Comparison of ENCODE assay signal across 8 cellular contexts in genomic region chr10:102917962-102918816, GRCh38. TPM values are rescaled to one million over a fixed set of nuclear protein-coding genes. Genes with fewer than 3 reads are reported as not detected.
DNase-seq lines count a peak whose midpoint lies in the region; FAIRE-seq and TF ChIP-seq lines count a peak whose summit lies in the region.

CNNM2 (plus strand) TSS chr10:102918294; CDS start chr10:102918481, 187 bp downstream.

- H3K4me1 Mint-ChIP-seq in activated naive CD4-positive, alpha-beta T cell treated with anti-CD3 and anti-CD28 coated beads for 36 hours (ENCODE audit: low read depth) = peaks cover 49% of the 10 kb centered on the region

- intact Hi-C loops in activated naive CD4-positive, alpha-beta T cell treated with anti-CD3 and anti-CD28 coated beads for 36 hours (cut with micrococcal nuclease) = loop anchor here (1.0 to 5.0 kb wide), 17 partner anchors 64 to 567 kb away; partner anchors contain the start of genes ACTR1A, ARL3, ATP5MK and BORCS7

- H3K36me3 ChIP-seq in SJSA1 (peaks cover 10% of the 10 kb centered on the region; the same call in 1 of the 2 replicates), neuron (ENCODE audit: insufficient read depth, low read length) (no peaks in the 10 kb centered on the region)

- no peaks in the 10 kb centered on the region for H3K9me3 Mint-ChIP-seq in activated naive CD4-positive, alpha-beta T cell treated with anti-CD3 and anti-CD28 coated beads for 36 hours

- H3K9me3 ChIP-seq in SJSA1 (replicated peaks) (no peaks in the 10 kb centered on the region), neuron (ENCODE audit: low read length) (no peaks in the 10 kb centered on the region)

- peak within 1 kb of the TSS; percentile 86 for H2AFZ ChIP-seq in neuron (ENCODE audit: low read depth, low read length)

- H3K4me1 ChIP-seq in SJSA1 (replicated peaks) = peaks cover 35% of the 10 kb centered on the region
- H3K4me1 ChIP-seq in neuron (ENCODE audit: insufficient read depth, low read length) = peaks cover 27% of the 10 kb centered on the region

- H3K4me3 ChIP-seq in HFF-Myc (replicated peaks; ENCODE audit: low read depth, low read length) = peak within 1 kb of the TSS; percentile 73
- peak within 1 kb of the TSS; percentile 79 for H3K4me3 ChIP-seq in SJSA1
- peak within 1 kb of the TSS; percentile 86 for H3K4me3 ChIP-seq in neuron (ENCODE audit: low read length)

- H3K4me3 Mint-ChIP-seq in activated naive CD4-positive, alpha-beta T cell treated with anti-CD3 and anti-CD28 coated beads for 36 hours = peak within 1 kb of the TSS; percentile 92

- peaks cover 5% of the 10 kb centered on the region for H3K27me3 Mint-ChIP-seq in activated naive CD4-positive, alpha-beta T cell treated with anti-CD3 and anti-CD28 coated beads for 36 hours (ENCODE audit: low read depth)

- H3K36me3 Mint-ChIP-seq in activated naive CD4-positive, alpha-beta T cell treated with anti-CD3 and anti-CD28 coated beads for 36 hours (ENCODE audit: low read depth) = peaks cover 1% of the 10 kb centered on the region

- CTCF ChIA-PET in activated naive CD4-positive, alpha-beta T cell treated with anti-CD3 and anti-CD28 coated beads for 36 hours (lab: Charles Lee) = interaction anchor here (0.6 to 4.7 kb wide), 23 partner anchors 10 to 692 kb away, joined by 3 to 98 read pairs (median 4); partner anchors contain the start of genes ELOVL3 and NT5C2

- peak; percentile 82 for FAIRE-seq in frontal cortex (lab: Jason Lieb, UNC)

- peak within 1 kb of the TSS; percentile 88 for H3K27ac Mint-ChIP-seq in activated naive CD4-positive, alpha-beta T cell treated with anti-CD3 and anti-CD28 coated beads for 36 hours

- TF ChIP-seq CTCF in HFF-Myc (IDR thresholded peaks at IDR 0.05; ENCODE audit: low read depth, low read length, missing control alignments) = no peak

- DNase-seq in GM04504 (ENCODE audit: low read depth) = peak; percentile 100
- peak; percentile 99 for DNase-seq in HFF-Myc (ENCODE audit: extremely low read depth, low read depth)
- peak; percentile 100 for DNase-seq in MV-4-11 (lab: John Stamatoyannopoulos, UW)
- peak; percentile 100 for DNase-seq in SJSA1 (ENCODE audit: low read depth in 1 of 2, low spot score in 2 of 2)
- DNase-seq in activated naive CD4-positive, alpha-beta T cell treated with anti-CD3 and anti-CD28 coated beads for 36 hours = peak; percentile 100
- DNase-seq in frontal cortex (ENCODE audit: low spot score in 2 of 2) = peak; percentile 94 to 96
- peak; percentile 99 for DNase-seq in stromal cell of bone marrow (ENCODE audit: low read depth)

- H3K27me3 ChIP-seq in SJSA1 (replicated peaks) (no peaks in the 10 kb centered on the region), neuron (ENCODE audit: insufficient read depth, low read length) (no peaks in the 10 kb centered on the region)

- peak within 1 kb of the TSS; percentile 43 for H3K27ac ChIP-seq in SJSA1

RNA-seq across cellular contexts. Expression of gene CNNM2, which starts in this region (rescaled TPM):
- 8.2 and 8.9 TPM in 2 replicates for total RNA-seq in SJSA1 (2014; rRNA removed; shearing (Covaris generic))
- 1 to 10 TPM; 3.9 to 4.3 TPM for total RNA-seq in activated naive CD4-positive, alpha-beta T cell treated with anti-CD3 and anti-CD28 coated beads for 36 hours
- 5.7 TPM for total RNA-seq in frontal cortex

Comparison
In these comparisons a context has a peak if more than half of its experiments do, and no peak if none do; other contexts are left out.
1. Peak in every context shown above with its lines: DNase-seq, H3K4me3 ChIP-seq and H3K27ac ChIP-seq.